22 cellular contexts compared by ENCODE assay signal in the genomic region with DNA sequence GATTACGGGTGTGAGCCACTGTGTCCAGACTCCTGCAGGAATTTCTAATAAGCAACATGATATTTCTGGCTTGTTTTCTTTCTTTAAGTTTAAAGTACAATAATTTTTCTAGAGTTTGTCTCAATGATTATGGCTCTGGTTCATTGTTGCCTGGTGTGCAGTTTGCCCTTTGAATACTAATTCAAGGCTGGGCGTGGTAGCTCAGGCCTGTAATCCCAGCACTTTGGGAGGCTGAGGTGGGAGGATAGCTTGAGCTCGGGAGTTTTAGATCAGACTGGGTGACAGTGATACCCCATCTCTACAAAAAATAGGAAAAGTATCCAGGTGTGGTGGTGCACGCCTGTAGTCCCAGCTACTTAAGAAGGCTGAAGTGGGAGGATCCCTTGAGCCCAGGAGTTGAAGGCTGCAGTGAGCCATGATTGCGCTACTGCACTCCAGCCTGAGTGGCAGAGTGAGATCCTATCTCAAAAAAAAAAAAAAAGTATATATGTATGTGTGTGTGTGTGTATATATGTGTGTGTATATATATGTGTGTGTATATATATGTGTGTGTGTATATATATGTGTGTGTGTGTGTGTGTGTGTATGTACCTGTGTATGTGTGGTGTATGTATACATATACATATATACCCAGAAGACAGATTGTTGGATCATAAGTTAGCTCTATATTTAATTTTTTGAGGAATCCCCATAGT. TPM values are rescaled to one million over a fixed set of nuclear protein-coding genes. Genes with fewer than 3 reads are reported as not detected.
DNase-seq lines count a peak whose midpoint lies in the region; ATAC-seq and TF ChIP-seq lines count a peak whose summit lies in the region.
"Had no signal": no experiment of that assay in that cellular context is flagged by ENCODE, and none has a peak within 500 bp of the region (broad histone marks: within the 10 kb centered on the region; RNA-seq: fewer than 3 reads in every experiment).

No MANE protein-coding gene starts in this region.

- CTCF ChIA-PET in HEK293 (lab: Yijun Ruan, JAX): interaction anchor here (0.6 to 1.2 kb wide), 6 partner anchors 9 to 566 kb away, joined by 3 to 4 read pairs (median 4); no protein-coding TSS in a partner anchor

- H3K27ac ChIP-seq in HEK293 (ENCODE audit: extremely low read depth, low read depth, low read length) (no peak overlapping the region), ascending aorta (peak overlapping the region; percentile 93 to 95), vagina (peak overlapping the region; percentile 15)
- H3K27ac ChIP-seq: A549; BLaER1 treated with 17β-estradiol and CSF1 and Interleukin-3, amounts not matched to agents 10 nM and 100 nM had no signal

- ATAC-seq in left colon (peak; percentile 24), HG03025 (IDR thresholded peaks at IDR 0.05; ENCODE audit: low FRiP score, unreplicated experiment) (no peak), HG03460 (IDR thresholded peaks at IDR 0.05; ENCODE audit: unreplicated experiment) (no peak)
- ATAC-seq: A549 had no signal

- no peak for TF ChIP-seq CTCF in HEK293 (tag by site-specific recombination; IDR thresholded peaks at IDR 0.05)
- no peak for TF ChIP-seq CTCF in ascending aorta (IDR thresholded peaks at IDR 0.05)
- no peak for TF ChIP-seq CTCF in vagina (IDR thresholded peaks at IDR 0.05)

- DNase-seq in ascending aorta (ENCODE audit: low spot score in 2 of 2) (no peak), left colon (no peak), vagina (ENCODE audit: extremely low spot score in 2 of 2) (peak in 1 of 2 donors; percentile 72), DMS53 (lab: John Stamatoyannopoulos, UW) (no peak)
- DNase-seq: 8988T; ACHN; AML-193; BE2C; CD4-positive, alpha-beta T cell; CD8-positive, alpha-beta memory T cell; DMS 273 treated with DMSO at 0.1 percent for 48 hours; DMS79 treated with DMSO at 0.1 percent for 48 hours; GF-D8; GOT3 had no signal

- no peaks in the 10 kb centered on the region for H3K9me3 ChIP-seq in HEK293 (ENCODE audit: control insufficient read depth, insufficient read depth, low read depth, low read length)
- H3K9me3 ChIP-seq in ascending aorta: no peaks in the 10 kb centered on the region
- no peaks in the 10 kb centered on the region for H3K9me3 ChIP-seq in vagina
- H3K9me3 ChIP-seq: A549, BE2C, HAP-1 had no signal

- no peaks in the 10 kb centered on the region for H3K27me3 ChIP-seq in ascending aorta
- no peaks in the 10 kb centered on the region for H3K27me3 ChIP-seq in vagina
- H3K27me3 ChIP-seq: BE2C had no signal

- H3K36me3 ChIP-seq in HEK293 (ENCODE audit: control insufficient read depth in 2 of 2, insufficient read depth in 1 of 2, low read length in 2 of 2) (no peaks in the 10 kb centered on the region), ascending aorta (no peaks in the 10 kb centered on the region), vagina (no peaks in the 10 kb centered on the region)
- H3K36me3 ChIP-seq: BE2C; BLaER1 treated with 17β-estradiol and CSF1 and Interleukin-3, amounts not matched to agents 10 nM and 100 nM; HAP-1 had no signal

- H3K4me3 ChIP-seq in HEK293 (ENCODE audit: low read depth, low read length): no peak overlapping the region
- no peak overlapping the region for H3K4me3 ChIP-seq in ascending aorta
- H3K4me3 ChIP-seq in vagina: no peak overlapping the region
- H3K4me3 ChIP-seq: A549; BLaER1 treated with 17β-estradiol and CSF1 and Interleukin-3, amounts not matched to agents 10 nM and 100 nM; HAP-1 had no signal

- H3K4me1 ChIP-seq in HEK293 (ENCODE audit: control insufficient read depth, insufficient read depth, low read length) (no peaks in the 10 kb centered on the region), ascending aorta (peaks cover 12 to 26% of the 10 kb centered on the region in 2 donors), vagina (peaks cover 57% of the 10 kb centered on the region)
- H3K4me1 ChIP-seq: BE2C had no signal

- TF ChIP-seq POLR2A in vagina (IDR thresholded peaks at IDR 0.05): no peak

- POLR2A ChIA-PET in HEK293 (lab: Yijun Ruan, JAX): interaction anchor here (0.6 kb wide), 1 partner anchor 1240 kb away, joined by 3 read pairs; no protein-coding TSS in a partner anchor

- intact Hi-C loops in ascending aorta (cut with DNase I) (no loop called here), left colon (cut with DNase I, micrococcal nuclease) (loop anchor here in 1 of 2 donors (10.0 kb wide), 1 partner anchor 108 kb away; no protein-coding TSS in a partner anchor), vagina (cut with DNase I) (no loop called here)

TF ChIP-seq in HEK293, 187 proteins besides CTCF, POLR2A, EP300 and RAD21:
- TF ChIP-seq, protein P1, sequence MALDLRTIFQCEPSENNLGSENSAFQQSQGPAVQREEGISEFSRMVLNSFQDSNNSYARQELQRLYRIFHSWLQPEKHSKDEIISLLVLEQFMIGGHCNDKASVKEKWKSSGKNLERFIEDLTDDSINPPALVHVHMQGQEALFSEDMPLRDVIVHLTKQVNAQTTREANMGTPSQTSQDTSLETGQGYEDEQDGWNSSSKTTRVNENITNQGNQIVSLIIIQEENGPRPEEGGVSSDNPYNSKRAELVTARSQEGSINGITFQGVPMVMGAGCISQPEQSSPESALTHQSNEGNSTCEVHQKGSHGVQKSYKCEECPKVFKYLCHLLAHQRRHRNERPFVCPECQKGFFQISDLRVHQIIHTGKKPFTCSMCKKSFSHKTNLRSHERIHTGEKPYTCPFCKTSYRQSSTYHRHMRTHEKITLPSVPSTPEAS (tag by site-specific recombination; IDR thresholded peaks at IDR 0.05): peak; percentile 87
- no peak for TF ChIP-seq ZNF2 (tag by site-specific recombination; IDR thresholded peaks at IDR 0.05)
- TF ChIP-seq MYNN (tag by site-specific recombination; IDR thresholded peaks at IDR 0.05; ENCODE audit: borderline replicate concordance): no peak

RNA-seq across cellular contexts. Expression of a gene that starts 8.2 kb away (rescaled TPM):
- total RNA-seq in ascending aorta: 882 TPM
- total RNA-seq in left colon: 100 to 1,000 TPM in 1 of 2 donors, 10 to 100 TPM in 1; 73.1 to 147 TPM
- 374 TPM for total RNA-seq in vagina
- total RNA-seq: CD4-positive, alpha-beta T cell; CD8-positive, alpha-beta memory T cell; Daoy; G401 had no signal

RNA-seq across cellular contexts. Expression of a gene that starts 18.1 kb away (rescaled TPM):
- total RNA-seq in ascending aorta: 250 TPM
- total RNA-seq in left colon: 1 to 10 TPM; 2.6 to 6.8 TPM
- 36.6 TPM for total RNA-seq in vagina
- total RNA-seq: CD4-positive, alpha-beta T cell; CD8-positive, alpha-beta memory T cell had no signal

RNA-seq across cellular contexts. Expression of a gene that starts 19.1 kb away (rescaled TPM):
- total RNA-seq in ascending aorta (282 TPM), left colon (1 to 10 TPM; 6.0 to 7.8 TPM), vagina (57.2 TPM)
- total RNA-seq: CD8-positive, alpha-beta memory T cell had no signal

RNA-seq across cellular contexts. Expression of a gene that starts 43.6 kb away (rescaled TPM):
- total RNA-seq in ascending aorta: not detected
- total RNA-seq in left colon: not detected
- total RNA-seq in vagina: 40.0 TPM
- total RNA-seq: CD4-positive, alpha-beta T cell; CD8-positive, alpha-beta memory T cell; Daoy; G401 had no signal
